32 cellular contexts compared by ENCODE assay signal in the genomic region with DNA sequence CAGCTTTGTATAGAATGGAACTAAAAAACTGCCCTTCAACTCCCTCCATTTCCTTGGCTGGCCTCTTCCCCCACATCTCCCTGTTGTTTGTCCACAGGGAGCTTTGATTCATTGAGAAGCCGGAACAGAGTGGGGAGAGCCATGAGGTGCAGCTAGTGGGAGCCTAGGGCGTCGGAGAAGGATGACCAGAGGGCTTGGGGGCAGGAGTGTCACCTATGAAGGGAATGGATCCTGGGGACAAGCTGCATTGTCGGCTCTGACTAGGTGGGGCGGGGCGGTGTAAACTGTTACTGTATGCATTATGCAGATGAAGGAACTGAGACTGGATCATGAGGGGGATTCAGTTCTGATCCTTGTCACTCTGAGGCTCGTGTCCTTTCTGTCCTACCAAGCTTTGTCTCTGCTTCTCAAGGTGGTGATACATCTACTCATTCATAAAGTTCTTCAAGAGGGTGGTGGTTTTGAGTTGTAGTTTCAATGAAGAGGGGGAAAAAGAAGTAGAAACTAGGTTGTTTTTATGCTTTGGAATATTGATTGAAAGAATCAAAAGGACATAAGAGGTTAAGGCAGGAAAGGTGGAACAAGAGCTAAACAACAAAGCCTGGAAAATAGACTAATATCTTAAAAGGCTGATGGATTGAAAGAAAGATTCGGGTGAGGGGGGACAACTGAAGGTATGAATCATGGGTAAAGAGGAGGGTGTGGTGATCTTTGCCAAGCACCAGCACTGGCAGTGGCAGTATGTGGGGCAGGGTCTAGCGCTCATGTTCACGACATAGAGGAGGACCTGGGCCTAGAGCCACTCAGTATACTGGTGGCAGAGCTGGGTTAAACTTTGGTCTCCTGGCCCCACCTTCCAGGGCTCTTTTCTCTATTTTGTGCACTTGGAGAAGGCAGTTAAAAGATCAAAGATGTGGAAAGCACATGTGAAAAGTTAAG. TPM values are rescaled to one million over a fixed set of nuclear protein-coding genes. Genes with fewer than 3 reads are reported as not detected.
DNase-seq lines count a peak whose midpoint lies in the region; ATAC-seq, FAIRE-seq and TF ChIP-seq lines count a peak whose summit lies in the region.
"Had no signal": no experiment of that assay in that cellular context is flagged by ENCODE, and none has a peak within 500 bp of the region (broad histone marks: within the 10 kb centered on the region; RNA-seq: fewer than 3 reads in every experiment).

No MANE protein-coding gene starts in this region.

- TF ChIP-seq EP300 in HepG2 (IDR thresholded peaks at IDR 0.05; ENCODE audit: low read depth in 2 of 2, low read length in 2 of 2): no peak
- TF ChIP-seq EP300 in HepG2 (CRISPR knock-in tag; IDR thresholded peaks at IDR 0.05; ENCODE audit: borderline replicate concordance): no peak

- H3K36me3 Mint-ChIP-seq in endothelial cell (ENCODE audit: low read depth, unreplicated experiment): peaks cover 45% of the 10 kb centered on the region
- peaks cover 82% of the 10 kb centered on the region for H3K36me3 Mint-ChIP-seq in stimulated activated memory B cell treated with anti-CD40 and anti-IgM and Interleukin-4, amounts not matched to agents 10 μg/mL and 1 μg/mL and 100 μg/mL, for 72 hours

- CTCF ChIA-PET in HepG2 (lab: Yijun Ruan, JAX; ENCODE audit: low intra/inter-chr PET ratio, low total read pairs) (no interaction called here), Panc1 (lab: Charles Lee) (interaction anchor here (0.5 kb wide), 1 partner anchor 100 kb away, joined by 6 read pairs; no protein-coding TSS in a partner anchor)

- ATAC-seq in HepG2 (peak; percentile 20; the same call in 2 of the 3 replicates), right lobe of liver (no peak), Panc1 (no peak), GM18517 (IDR thresholded peaks at IDR 0.05; ENCODE audit: unreplicated experiment) (no peak)
- ATAC-seq in stimulated activated memory B cell treated with anti-CD40 and anti-IgM and Interleukin-4, amounts not matched to agents 10 μg/mL and 1 μg/mL and 100 μg/mL, for 72 hours: peak; percentile 34
- ATAC-seq: HCT116, left ventricle myocardium superior had no signal

- DNase-seq in HepG2 (ENCODE audit: low spot score) (no peak), right lobe of liver (no peak), Panc1 (ENCODE audit: low read depth, low spot score) (no peak), endothelial cell (ENCODE audit: low spot score) (no peak), NCI-H526 (lab: John Stamatoyannopoulos, UW) (no peak), substantia nigra (lab: John Stamatoyannopoulos, UW) (no peak)
- DNase-seq: ACHN; activated CD4-positive, alpha-beta T cell treated with anti-CD3 and anti-CD28 coated beads, Interleukin-2, amount 10 ng/mL, durations not matched to agents 7 days and 5 days; activated effector memory CD4-positive, alpha-beta T cell treated with anti-CD3 and anti-CD28 coated beads, Interleukin-2, amount 50 U/mL, for 16 hours; BE2C; Caco-2; DMS79; effector CD8-positive, alpha-beta T cell; erythroblast; GF-D8; left ventricle myocardium superior; NCI-H1105; NCI-H2029 treated with DMSO at 0.1 percent for 48 hours; ovary; retina; small intestine; stimulated activated CD4-positive, alpha-beta T cell treated with anti-CD3 and anti-CD28 coated beads, Interleukin-1b, Interleukin-23, amount 100 ng/mL, for 48 hours; T-helper 9 cell had no signal

- FAIRE-seq in HepG2 (lab: Jason Lieb, UNC): no peak
- FAIRE-seq: keratinocyte, small intestine had no signal

- H3K9me3 Mint-ChIP-seq in endothelial cell (ENCODE audit: unreplicated experiment): no peaks in the 10 kb centered on the region
- no peaks in the 10 kb centered on the region for H3K9me3 Mint-ChIP-seq in stimulated activated memory B cell treated with anti-CD40 and anti-IgM and Interleukin-4, amounts not matched to agents 10 μg/mL and 1 μg/mL and 100 μg/mL, for 72 hours
- H3K9me3 Mint-ChIP-seq: activated CD4-positive, alpha-beta T cell treated with anti-CD3 and anti-CD28 coated beads, Interleukin-2, amount 10 ng/mL, durations not matched to agents 7 days and 5 days had no signal

- no peak overlapping the region for H3K4me2 ChIP-seq in HepG2 (ENCODE audit: low read depth, low read length)

- H3K27ac ChIP-seq in HepG2 (ENCODE audit: extremely low read length, insufficient read depth, low read length) (no peak overlapping the region), right lobe of liver (no peak overlapping the region), Panc1 (ENCODE audit: low read length) (no peak overlapping the region), substantia nigra (ENCODE audit: low read depth, low read length, poor library complexity, severe bottlenecking) (no peak overlapping the region)
- H3K27ac ChIP-seq: ovary, suprapubic skin, VCaP had no signal

- TSS peak; percentile 41 for BruUV-seq in HepG2 (replicated peaks; lab: Mats Ljungman, UMichigan)
- TSS peak; percentile 40 for BruUV-seq in Panc1 (replicated peaks; lab: Mats Ljungman, UMichigan)

- H3K9me3 ChIP-seq in HepG2 (ENCODE audit: low read length) (no peaks in the 10 kb centered on the region), right lobe of liver (no peaks in the 10 kb centered on the region), Panc1 (ENCODE audit: control insufficient read depth, insufficient read depth, low read depth, low read length) (no peaks in the 10 kb centered on the region)
- H3K9me3 ChIP-seq: BE2C, Caco-2, ovary, suprapubic skin had no signal

- 96% methylated on average over 10 of the region's 10 CpGs for WGBS in HepG2 (ENCODE audit: low lambda C conversion rate)
- 96% methylated on average over 10 of the region's 10 CpGs for WGBS in right lobe of liver (ENCODE audit: insufficient coverage, low coverage, low lambda C conversion rate, missing lambda C conversion rate)

- TF ChIP-seq CTCF in HepG2 (CRISPR knock-in tag; IDR thresholded peaks at IDR 0.05): no peak
- no peak for TF ChIP-seq CTCF in right lobe of liver (IDR thresholded peaks at IDR 0.05)
- no peak for TF ChIP-seq CTCF in Panc1 (IDR thresholded peaks at IDR 0.05)
- no peak for TF ChIP-seq CTCF in endothelial cell (IDR thresholded peaks at IDR 0.05; ENCODE audit: unreplicated experiment)

- no peaks in the 10 kb centered on the region for H3K79me2 ChIP-seq in HepG2 (ENCODE audit: insufficient read depth, low read length)

- H3K9ac ChIP-seq in HepG2 (ENCODE audit: insufficient read depth, low read depth, low read length): no peak overlapping the region

- POLR2A ChIA-PET in HepG2 (lab: Yijun Ruan, JAX): no interaction called here
- POLR2A ChIA-PET in Panc1 (lab: Charles Lee): interaction anchor here (0.7 to 1.1 kb wide), 2 partner anchors 25 to 241 kb away, joined by 10 to 12 read pairs; no protein-coding TSS in a partner anchor

- no peaks in the 10 kb centered on the region for H4K20me1 ChIP-seq in HepG2 (ENCODE audit: insufficient read depth, low read length)

- H3K4me3 Mint-ChIP-seq in endothelial cell (ENCODE audit: unreplicated experiment): peak overlapping the region; percentile 64
- H3K4me3 Mint-ChIP-seq in stimulated activated memory B cell treated with anti-CD40 and anti-IgM and Interleukin-4, amounts not matched to agents 10 μg/mL and 1 μg/mL and 100 μg/mL, for 72 hours: no peak overlapping the region
- H3K4me3 Mint-ChIP-seq: activated CD4-positive, alpha-beta T cell treated with anti-CD3 and anti-CD28 coated beads, Interleukin-2, amount 10 ng/mL, durations not matched to agents 7 days and 5 days had no signal

- no peaks in the 10 kb centered on the region for H3K27me3 ChIP-seq in HepG2 (ENCODE audit: control insufficient read depth in 1 of 2, insufficient read depth in 2 of 2, low read length in 2 of 2)
- no peaks in the 10 kb centered on the region for H3K27me3 ChIP-seq in right lobe of liver
- H3K27me3 ChIP-seq in Panc1 (ENCODE audit: control insufficient read depth, insufficient read depth, low read length): no peaks in the 10 kb centered on the region
- H3K27me3 ChIP-seq: BE2C, ovary, suprapubic skin had no signal

- no peak overlapping the region for H2AFZ ChIP-seq in HepG2 (ENCODE audit: low read length)

- no peak for TF ChIP-seq RAD21 in HepG2 (CRISPR knock-in tag; IDR thresholded peaks at IDR 0.05)

- no peak overlapping the region for H3K27ac Mint-ChIP-seq in endothelial cell (ENCODE audit: unreplicated experiment)
- peak overlapping the region; percentile 8 for H3K27ac Mint-ChIP-seq in stimulated activated memory B cell treated with anti-CD40 and anti-IgM and Interleukin-4, amounts not matched to agents 10 μg/mL and 1 μg/mL and 100 μg/mL, for 72 hours

- TF ChIP-seq POLR2A in HepG2 (IDR thresholded peaks at IDR 0.05; ENCODE audit: insufficient read depth in 1 of 2, low read depth in 2 of 2, low read length in 2 of 2) (no peak), right lobe of liver (IDR thresholded peaks at IDR 0.05) (no peak)

- H3K4me1 ChIP-seq in HepG2 (ENCODE audit: insufficient read depth, low read length): no peaks in the 10 kb centered on the region
- H3K4me1 ChIP-seq in right lobe of liver: no peaks in the 10 kb centered on the region
- no peaks in the 10 kb centered on the region for H3K4me1 ChIP-seq in Panc1 (ENCODE audit: control insufficient read depth, insufficient read depth, low read length)
- H3K4me1 ChIP-seq: BE2C, Caco-2, suprapubic skin had no signal

- H3K4me3 ChIP-seq in HepG2 (replicated peaks in 1 of 3; ENCODE audit: insufficient read depth in 1 of 3, low read depth in 2 of 3, low read length in 3 of 3): no peak overlapping the region
- H3K4me3 ChIP-seq in right lobe of liver: no peak overlapping the region
- H3K4me3 ChIP-seq in Panc1 (ENCODE audit: low read depth in 2 of 2, low read length in 2 of 2): no peak overlapping the region
- H3K4me3 ChIP-seq: ovary, suprapubic skin had no signal

- intact Hi-C loops in HepG2 (cut with micrococcal nuclease; ENCODE audit: unreplicated experiment): no loop called here
- intact Hi-C loops in right lobe of liver (cut with DNase I): no loop called here
- intact Hi-C loops in Panc1 (cut with micrococcal nuclease; ENCODE audit: unreplicated experiment): no loop called here

- H3K36me3 ChIP-seq in HepG2 (replicated peaks in 1 of 2; ENCODE audit: control insufficient read depth in 1 of 2, insufficient read depth in 2 of 2, low read length in 2 of 2) (peaks cover 20 to 39% of the 10 kb centered on the region in 2 experiments; a peak in 4 of 5 replicates), right lobe of liver (peaks cover 0 to 15% (median under 1%) of the 10 kb centered on the region in 4 donors), Panc1 (ENCODE audit: control insufficient read depth, insufficient read depth, low read length) (peaks cover 2% of the 10 kb centered on the region; the same call in 1 of the 2 replicates)
- H3K36me3 ChIP-seq: ovary had no signal

- peaks cover 2% of the 10 kb centered on the region for H3K27me3 Mint-ChIP-seq in endothelial cell (ENCODE audit: unreplicated experiment)
- H3K27me3 Mint-ChIP-seq in stimulated activated memory B cell treated with anti-CD40 and anti-IgM and Interleukin-4, amounts not matched to agents 10 μg/mL and 1 μg/mL and 100 μg/mL, for 72 hours: no peaks in the 10 kb centered on the region
- H3K27me3 Mint-ChIP-seq: activated CD4-positive, alpha-beta T cell treated with anti-CD3 and anti-CD28 coated beads, Interleukin-2, amount 10 ng/mL, durations not matched to agents 7 days and 5 days had no signal

- H3K4me1 Mint-ChIP-seq in endothelial cell (ENCODE audit: unreplicated experiment): peaks cover 2% of the 10 kb centered on the region
- H3K4me1 Mint-ChIP-seq in stimulated activated memory B cell treated with anti-CD40 and anti-IgM and Interleukin-4, amounts not matched to agents 10 μg/mL and 1 μg/mL and 100 μg/mL, for 72 hours: peaks cover 19% of the 10 kb centered on the region

- in situ Hi-C loops in HepG2 (cut with HindIII; ENCODE audit: extremely low pct_ligation_motif_present, low pct_unique_long_range_greater_than_20kb): no loop called here
- in situ Hi-C loops in Panc1 (cut with HindIII; ENCODE audit: low pct_unique_long_range_greater_than_20kb, low sequenced_read_pairs): no loop called here

RNA-seq across cellular contexts. Expression of gene MMD2, which starts 40.1 kb away (rescaled TPM):
- total RNA-seq in HepG2 (2016; rRNA removed; fragmentation: Illumina TruSeq; extraction: Trizol): not detected in 2 replicates
- total RNA-seq in HepG2 (2016; cell fraction: cytosol; rRNA removed; fragmentation: Illumina TruSeq; extraction: Trizol; ENCODE audit: low read depth): not detected in 2 replicates
- not detected in 2 replicates for total RNA-seq in HepG2 (2016; cell fraction: insoluble cytoplasmic fraction; rRNA removed; fragmentation: Illumina TruSeq; extraction: Trizol)
- total RNA-seq in HepG2 (2016; cell fraction: membrane; rRNA removed; fragmentation: Illumina TruSeq; extraction: Trizol): not detected in 2 replicates
- total RNA-seq in HepG2 (2016; cell fraction: nucleus; rRNA removed; fragmentation: Illumina TruSeq; extraction: Trizol): not detected in 2 replicates
- not detected in 2 replicates for polyA plus RNA-seq in HepG2 (2011; rRNA removed)
- not detected in 2 replicates for polyA plus RNA-seq in HepG2 (2011; cell fraction: cytosol; rRNA removed)
- polyA plus RNA-seq in HepG2 (2011; cell fraction: nucleus; rRNA removed): not detected in 2 replicates
- not detected in 2 replicates for polyA plus RNA-seq in HepG2 (2012)
- not detected in 2 replicates for polyA plus RNA-seq in HepG2 (2016; cell fraction: cytosol; fragmentation: Illumina TruSeq; extraction: Trizol; ENCODE audit: low read depth)
- polyA plus RNA-seq in HepG2 (2016; cell fraction: insoluble cytoplasmic fraction; fragmentation: Illumina TruSeq; extraction: Trizol; ENCODE audit: low read depth): not detected in 2 replicates
- polyA plus RNA-seq in HepG2 (2016; cell fraction: membrane; fragmentation: Illumina TruSeq; extraction: Trizol; ENCODE audit: low read depth): not detected in 2 replicates
- not detected in 2 replicates for polyA plus RNA-seq in HepG2 (2016; cell fraction: nucleus; fragmentation: Illumina TruSeq; extraction: Trizol; ENCODE audit: insufficient read depth, low read depth)
- polyA minus RNA-seq in HepG2 (2011; rRNA and poly(A)+ RNA removed; ENCODE audit: low replicate concordance): not detected in 2 replicates
- not detected in 2 replicates for polyA minus RNA-seq in HepG2 (2011; cell fraction: cytosol; rRNA and poly(A)+ RNA removed)
- polyA minus RNA-seq in HepG2 (2011; cell fraction: nucleus; rRNA and poly(A)+ RNA removed): not detected in 2 replicates
- not detected for total RNA-seq in right lobe of liver
- not detected for total RNA-seq in Panc1 (2021; ENCODE audit: unreplicated experiment)
- polyA plus RNA-seq in Panc1 (2012; ENCODE audit: insufficient read length): not detected
- not detected for total RNA-seq in endothelial cell (ENCODE audit: unreplicated experiment)
- total RNA-seq: activated CD4-positive, alpha-beta T cell treated with anti-CD3 and anti-CD28 coated beads, Interleukin-2, amount 10 ng/mL, durations not matched to agents 7 days and 5 days; Caco-2; fibroblast of villous mesenchyme; left ventricle myocardium superior; M059J; ovary; suprapubic skin; ureter had no signal
- polyA plus RNA-seq: keratinocyte, ovary had no signal

RNA-seq across cellular contexts. Expression of gene RBAK, which starts 46.6 kb away (rescaled TPM):
- 11.8 and 14.9 TPM in 2 replicates for total RNA-seq in HepG2 (2016; rRNA removed; fragmentation: Illumina TruSeq; extraction: Trizol)
- 0.79 and 0.81 TPM in 2 replicates for total RNA-seq in HepG2 (2016; cell fraction: cytosol; rRNA removed; fragmentation: Illumina TruSeq; extraction: Trizol; ENCODE audit: low read depth)
- 11.7 and 14.1 TPM in 2 replicates for total RNA-seq in HepG2 (2016; cell fraction: insoluble cytoplasmic fraction; rRNA removed; fragmentation: Illumina TruSeq; extraction: Trizol)
- 4.4 and 5.2 TPM in 2 replicates for total RNA-seq in HepG2 (2016; cell fraction: membrane; rRNA removed; fragmentation: Illumina TruSeq; extraction: Trizol)
- total RNA-seq in HepG2 (2016; cell fraction: nucleus; rRNA removed; fragmentation: Illumina TruSeq; extraction: Trizol): 18.8 and 20.9 TPM in 2 replicates
- 4.2 and 4.4 TPM in 2 replicates for polyA plus RNA-seq in HepG2 (2011; rRNA removed)
- polyA plus RNA-seq in HepG2 (2011; cell fraction: cytosol; rRNA removed): 1.2 and 1.9 TPM in 2 replicates
- 5.2 and 6.8 TPM in 2 replicates for polyA plus RNA-seq in HepG2 (2011; cell fraction: nucleus; rRNA removed)
- polyA plus RNA-seq in HepG2 (2012): 6.3 and 7.2 TPM in 2 replicates
- 0.31 and 0.35 TPM in 2 replicates for polyA plus RNA-seq in HepG2 (2016; cell fraction: cytosol; fragmentation: Illumina TruSeq; extraction: Trizol; ENCODE audit: low read depth)
- 8.7 and 9.4 TPM in 2 replicates for polyA plus RNA-seq in HepG2 (2016; cell fraction: insoluble cytoplasmic fraction; fragmentation: Illumina TruSeq; extraction: Trizol; ENCODE audit: low read depth)
- 1.3 and 1.4 TPM in 2 replicates for polyA plus RNA-seq in HepG2 (2016; cell fraction: membrane; fragmentation: Illumina TruSeq; extraction: Trizol; ENCODE audit: low read depth)
- polyA plus RNA-seq in HepG2 (2016; cell fraction: nucleus; fragmentation: Illumina TruSeq; extraction: Trizol; ENCODE audit: insufficient read depth, low read depth): 26.4 and 26.9 TPM in 2 replicates
- 1.5 and 4.0 TPM in 2 replicates for polyA minus RNA-seq in HepG2 (2011; rRNA and poly(A)+ RNA removed; ENCODE audit: low replicate concordance)
- polyA minus RNA-seq in HepG2 (2011; cell fraction: cytosol; rRNA and poly(A)+ RNA removed): 5.8 and 7.4 TPM in 2 replicates
- 26.0 and 26.4 TPM in 2 replicates for polyA minus RNA-seq in HepG2 (2011; cell fraction: nucleus; rRNA and poly(A)+ RNA removed)
- 1 to 10 TPM; 4.0 to 6.9 (median 5.1) TPM for total RNA-seq in right lobe of liver
- 14.8 TPM for total RNA-seq in Panc1 (2021; ENCODE audit: unreplicated experiment)
- polyA plus RNA-seq in Panc1 (2012; ENCODE audit: insufficient read length): 5.2 TPM
- total RNA-seq in endothelial cell (ENCODE audit: unreplicated experiment): 16.4 TPM

Comparison
In these comparisons a context has a peak if more than half of its experiments do, and no peak if none do; other contexts are left out.
1. ATAC-seq: peak in HepG2 (single experiment) and stimulated activated memory B cell treated with anti-CD40 and anti-IgM and Interleukin-4, amounts not matched to agents 10 μg/mL and 1 μg/mL and 100 μg/mL, for 72 hours (single experiment); none in right lobe of liver (0 of 4), Panc1 (single experiment) and GM18517 (single experiment).